Comparison of ENCODE assay signal across 8 cellular contexts in genomic region chr16:18801197-18801972, GRCh38. TPM values are rescaled to one million over a fixed set of nuclear protein-coding genes. Genes with fewer than 3 reads are reported as not detected.
DNase-seq lines count a peak whose midpoint lies in the region; ATAC-seq and TF ChIP-seq lines count a peak whose summit lies in the region.

TSS of gene ARL6IP1 (minus strand) at chr16:18801549. CDS start at chr16:18801466, 83 bp downstream.

- H3K4me1 ChIP-seq in KMS-11 (ENCODE audit: low read depth, poor library complexity, severe bottlenecking) (peaks cover 32% of the 10 kb centered on the region), Peyer's patch (peaks cover 0 to 27% (median 5%) of the 10 kb centered on the region in 4 donors), esophagus muscularis mucosa (peaks cover 28 to 58% (median 47%) of the 10 kb centered on the region in 4 donors)

- intact Hi-C loops in esophagus muscularis mucosa (cut with DNase I) = loop anchor here (2.0 kb wide), 1 partner anchor 167 kb away; no protein-coding TSS in a partner anchor

- H3K4me3 Mint-ChIP-seq in activated T-cell treated with anti-CD3 and anti-CD28 coated beads, Interleukin-2, amount 50 U/mL, for 72 hours = peak within 1 kb of the TSS; percentile 96 to 98
- peak within 1 kb of the TSS; percentile 94 for H3K4me3 Mint-ChIP-seq in stimulated activated effector memory CD8-positive, alpha-beta T cell treated with anti-CD3 and anti-CD28 coated beads, Interleukin-12 subunit alpha, Interleukin-12 subunit beta, amount 100 ng/mL, for 72 hours

- peak within 1 kb of the TSS; percentile 96 for H3K27ac Mint-ChIP-seq in activated T-cell treated with anti-CD3 and anti-CD28 coated beads, Interleukin-2, amount 50 U/mL, for 72 hours
- H3K27ac Mint-ChIP-seq in stimulated activated effector memory CD8-positive, alpha-beta T cell treated with anti-CD3 and anti-CD28 coated beads, Interleukin-12 subunit alpha, Interleukin-12 subunit beta, amount 100 ng/mL, for 72 hours = peak within 1 kb of the TSS; percentile 99

- peak; percentile 99 to 100 for TF ChIP-seq POLR2A in Peyer's patch (IDR thresholded peaks at IDR 0.05)
- peak; percentile 91 for TF ChIP-seq POLR2A in esophagus muscularis mucosa (IDR thresholded peaks at IDR 0.05; ENCODE audit: low read depth)

- no peaks in the 10 kb centered on the region for H3K9me3 Mint-ChIP-seq in activated T-cell treated with anti-CD3 and anti-CD28 coated beads, Interleukin-2, amount 50 U/mL, for 72 hours
- H3K9me3 Mint-ChIP-seq in stimulated activated effector memory CD8-positive, alpha-beta T cell treated with anti-CD3 and anti-CD28 coated beads, Interleukin-12 subunit alpha, Interleukin-12 subunit beta, amount 100 ng/mL, for 72 hours = no peaks in the 10 kb centered on the region

- peaks cover 82% of the 10 kb centered on the region for H3K4me1 Mint-ChIP-seq in activated T-cell treated with anti-CD3 and anti-CD28 coated beads, Interleukin-2, amount 50 U/mL, for 72 hours (ENCODE audit: low read depth)
- peaks cover 52% of the 10 kb centered on the region for H3K4me1 Mint-ChIP-seq in stimulated activated effector memory CD8-positive, alpha-beta T cell treated with anti-CD3 and anti-CD28 coated beads, Interleukin-12 subunit alpha, Interleukin-12 subunit beta, amount 100 ng/mL, for 72 hours

- no peak within 1 kb of the TSS for H3K4me3 ChIP-seq in KMS-11 (IDR thresholded peaks at IDR 0.05; ENCODE audit: insufficient read depth, low read depth, low read length)
- peak within 1 kb of the TSS; percentile 68 to 93 (median 74) for H3K4me3 ChIP-seq in Peyer's patch
- peak within 1 kb of the TSS; percentile 75 to 97 (median 84) for H3K4me3 ChIP-seq in esophagus muscularis mucosa

- H3K9ac ChIP-seq in KMS-11 = peak within 1 kb of the TSS; percentile 64

- H3K27me3 Mint-ChIP-seq in activated T-cell treated with anti-CD3 and anti-CD28 coated beads, Interleukin-2, amount 50 U/mL, for 72 hours (ENCODE audit: low read depth) = no peaks in the 10 kb centered on the region

- H3K9me3 ChIP-seq in Peyer's patch (no peaks in the 10 kb centered on the region), esophagus muscularis mucosa (no peaks in the 10 kb centered on the region)

- WGBS in esophagus muscularis mucosa = no CpG with 5 or more reads among the region's 75 CpGs

- H4K20me1 ChIP-seq in KMS-11 (ENCODE audit: insufficient read depth) = 0 out of 2 replicates have a peak, but pooled peaks cover 3% of the 10 kb centered on the region

- no peaks in the 10 kb centered on the region for H3K27me3 ChIP-seq in KMS-11 (ENCODE audit: insufficient read depth, low read depth)
- H3K27me3 ChIP-seq in Peyer's patch = no peaks in the 10 kb centered on the region
- no peaks in the 10 kb centered on the region for H3K27me3 ChIP-seq in esophagus muscularis mucosa

- peak; percentile 92 for ATAC-seq in GM21723 (IDR thresholded peaks at IDR 0.05; ENCODE audit: unreplicated experiment)
- ATAC-seq in activated T-cell treated with anti-CD3 and anti-CD28 coated beads, Interleukin-2, amount 50 U/mL, for 72 hours (replicated peaks in 1 of 2) = peak; percentile 94 to 96
- peak; percentile 96 for ATAC-seq in stimulated activated effector memory CD8-positive, alpha-beta T cell treated with anti-CD3 and anti-CD28 coated beads, Interleukin-12 subunit alpha, Interleukin-12 subunit beta, amount 100 ng/mL, for 72 hours

- TF ChIP-seq EP300 in esophagus muscularis mucosa (IDR thresholded peaks at IDR 0.05) = no peak

- H2AFZ ChIP-seq in KMS-11 (ENCODE audit: low read depth) = peak within 1 kb of the TSS; percentile 52

- TF ChIP-seq CTCF in KMS-11 (conservative IDR thresholded peaks at IDR 0.05; ENCODE audit: low read depth, low read length) (peak; percentile 84), Peyer's patch (IDR thresholded peaks at IDR 0.05) (peak; percentile 93 to 98 (median 96)), esophagus muscularis mucosa (IDR thresholded peaks at IDR 0.05) (peak; percentile 90 to 95 (median 95))

- H3K4me2 ChIP-seq in KMS-11 = peak within 1 kb of the TSS; percentile 50

- peaks cover 34% of the 10 kb centered on the region for H3K79me2 ChIP-seq in KMS-11 (ENCODE audit: insufficient read depth, low read depth)

- DNase-seq in DMS79 (lab: John Stamatoyannopoulos, UW) (peak; percentile 98), Peyer's patch (peak; percentile 99 to 100 (median 99)), esophagus muscularis mucosa (ENCODE audit: extremely low spot score) (peak; percentile 100), myocyte (ENCODE audit: low read depth) (peak; percentile 100)
- DNase-seq in activated T-cell treated with anti-CD3 and anti-CD28 coated beads, Interleukin-2, amount 50 U/mL, for 72 hours = peak; percentile 99
- DNase-seq in stimulated activated effector memory CD8-positive, alpha-beta T cell treated with anti-CD3 and anti-CD28 coated beads, Interleukin-12 subunit alpha, Interleukin-12 subunit beta, amount 100 ng/mL, for 72 hours (ENCODE audit: low spot score in 2 of 2) = peak; percentile 97 to 99

- H3K27ac ChIP-seq in KMS-11 (peak within 1 kb of the TSS; percentile 53), Peyer's patch (peak within 1 kb of the TSS; percentile 85 to 92 (median 90)), esophagus muscularis mucosa (replicated peaks in 1 of 4) (peak within 1 kb of the TSS; percentile 84 to 95 (median 91))

- H3K36me3 ChIP-seq in KMS-11 (ENCODE audit: insufficient read depth) (no peaks in the 10 kb centered on the region; the same call in 1 of the 2 replicates), Peyer's patch (peaks cover 0 to 16% (median 0%) of the 10 kb centered on the region in 3 donors), esophagus muscularis mucosa (peaks cover 0 to 28% (median 11%) of the 10 kb centered on the region in 4 donors)

- H3K36me3 Mint-ChIP-seq in activated T-cell treated with anti-CD3 and anti-CD28 coated beads, Interleukin-2, amount 50 U/mL, for 72 hours (ENCODE audit: insufficient read depth in 2 of 2) = peaks cover 5 to 25% of the 10 kb centered on the region in 2 donors
- H3K36me3 Mint-ChIP-seq in stimulated activated effector memory CD8-positive, alpha-beta T cell treated with anti-CD3 and anti-CD28 coated beads, Interleukin-12 subunit alpha, Interleukin-12 subunit beta, amount 100 ng/mL, for 72 hours = peaks cover 71% of the 10 kb centered on the region

RNA-seq across cellular contexts. Expression of gene ARL6IP1, which starts in this region (rescaled TPM):
- total RNA-seq in Peyer's patch = 100 to 1,000 TPM in 3 of 4 donors, 10 to 100 TPM in 1; 56.1 to 179 (median 122) TPM
- 100 to 1,000 TPM; 164 to 169 TPM for total RNA-seq in activated T-cell treated with anti-CD3 and anti-CD28 coated beads, Interleukin-2, amount 50 U/mL, for 72 hours
- total RNA-seq in esophagus muscularis mucosa = 100 to 1,000 TPM in 1 of 4 donors, 10 to 100 TPM in 3; 53.4 to 146 (median 91.2) TPM
- 94.5 and 101 TPM in 2 replicates for total RNA-seq in myocyte
- polyA plus RNA-seq in myocyte (2012) = 65.9 TPM
